ENCODE assay signal across 25 cellular contexts in genomic region chr4:14961292-14961691, GRCh38.
"Had no signal": no experiment of that assay in that cellular context is flagged by ENCODE, and none has a peak within 500 bp of the region (broad histone marks: within the 10 kb centered on the region; RNA-seq: fewer than 3 reads in every experiment).

No MANE protein-coding gene starts in this region.

- H3K4me1 ChIP-seq: ascending aorta had no signal

- FAIRE-seq: bronchial epithelial cell had no signal

- H3K27me3 ChIP-seq: ascending aorta, body of pancreas had no signal

- H3K27ac ChIP-seq: ascending aorta, body of pancreas, coronary artery, SK-N-MC had no signal

- H3K36me3 ChIP-seq: ascending aorta had no signal

- ATAC-seq: activated CD8-positive, alpha-beta memory T cell treated with anti-CD3 and anti-CD28 coated beads, Interleukin-2, amount 10 ng/mL, durations not matched to agents 7 days and 5 days; body of pancreas; Right ventricle myocardium inferior had no signal

- DNase-seq: activated B cell treated with CpG ODN at 0.5 μM for 24 hours; activated CD4-positive, alpha-beta T cell treated with anti-CD3 and anti-CD28 coated beads for 1 hour; activated CD4-positive, alpha-beta T cell treated with anti-CD3 and anti-CD28 coated beads, Interleukin-2, amount 10 ng/mL, durations not matched to agents 24 days and 14 days; activated CD4-positive, alpha-beta T cell treated with anti-CD3 and anti-CD28 coated beads, Interleukin-2, amount 50 U/mL, for 48 hours; activated CD8-positive, alpha-beta memory T cell treated with anti-CD3 and anti-CD28 coated beads, Interleukin-2, amount 10 ng/mL, durations not matched to agents 7 days and 5 days; activated effector memory CD4-positive, alpha-beta T cell treated with Interleukin-2 at 50 U/mL for 16 hours; activated naive CD4-positive, alpha-beta T cell; activated T-cell treated with anti-CD3 and anti-CD28 coated beads, Interleukin-2, amount 50 U/mL, for 24 hours; body of pancreas; central memory CD4-positive, alpha-beta T cell; KG1; NCI-H1092 treated with DMSO at 0.1 percent for 48 hours; NCI-H1417 treated with DMSO at 0.1 percent for 48 hours; NCI-H1694; NCI-H2029; NCI-H2107; NCI-H2171 treated with DMSO at 0.1 percent for 48 hours; NCI-H226; NCI-H526; NCI-H82 had no signal

- H3K9me3 ChIP-seq: ascending aorta, body of pancreas had no signal

- H3K4me3 ChIP-seq: ascending aorta, body of pancreas, coronary artery, SK-N-MC had no signal
